ENCODE assay signal across 9 cellular contexts in the genomic region with DNA sequence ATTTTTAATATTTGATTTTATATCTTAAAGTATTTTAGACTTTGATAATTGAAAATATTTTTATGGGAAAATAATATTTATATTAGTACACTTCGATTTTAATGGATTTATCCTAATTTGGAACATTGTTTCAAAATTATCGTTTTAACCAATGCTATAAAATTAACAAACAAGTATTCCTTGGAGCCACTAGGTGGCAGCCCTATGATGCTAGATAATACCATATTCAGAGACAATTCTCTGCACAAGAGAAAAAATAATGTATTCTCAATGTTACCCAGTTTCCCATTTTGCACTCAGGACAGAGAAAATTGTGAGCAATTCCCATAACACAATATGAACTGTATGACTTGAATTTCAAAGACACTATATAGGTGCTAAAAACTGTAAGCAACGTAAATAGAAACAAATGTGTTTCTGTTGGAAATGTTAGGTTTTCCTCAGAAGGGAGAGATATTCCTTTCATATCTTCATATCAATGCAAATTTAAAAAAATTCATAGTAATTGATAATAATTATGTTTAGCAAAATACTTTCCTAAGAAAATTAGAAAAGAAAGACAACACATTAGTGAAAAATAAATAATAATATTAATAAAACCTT.
DNase-seq lines count a peak whose midpoint lies in the region; ATAC-seq, FAIRE-seq and TF ChIP-seq lines count a peak whose summit lies in the region.
"Had no signal": no experiment of that assay in that cellular context is flagged by ENCODE, and none has a peak within 500 bp of the region (broad histone marks: within the 10 kb centered on the region; RNA-seq: fewer than 3 reads in every experiment).

No MANE protein-coding gene starts in this region.

- intact Hi-C loops in Caco-2 (cut with micrococcal nuclease; ENCODE audit: unreplicated experiment), result loop anchor here (1.0 to 2.0 kb wide), 4 partner anchors 64 to 380 kb away; no protein-coding TSS in a partner anchor

- no peak overlapping the region for H3K27ac ChIP-seq in WERI-Rb-1

- H3K4me1 Mint-ChIP-seq in Caco-2 (ENCODE audit: low read depth, unreplicated experiment), result no peaks in the 10 kb centered on the region
- H3K4me1 Mint-ChIP-seq in natural killer cell treated with Interleukin-12 subunit alpha and Interleukin-12 subunit beta and Interleukin-15 and Interleukin-18, amount 100 ng/mL, for 72 hours (ENCODE audit: low read depth in 2 of 2), result no peaks in the 10 kb centered on the region
- H3K4me1 Mint-ChIP-seq: memory B cell had no signal

- H3K4me3 ChIP-seq in Caco-2 (ENCODE audit: low read depth, low read length) (no peak overlapping the region), WERI-Rb-1 (ENCODE audit: low read depth, low read length) (no peak overlapping the region)

- H3K4me3 Mint-ChIP-seq in Caco-2 (ENCODE audit: unreplicated experiment), result no peak overlapping the region
- no peak overlapping the region for H3K4me3 Mint-ChIP-seq in natural killer cell treated with Interleukin-12 subunit alpha and Interleukin-12 subunit beta and Interleukin-15 and Interleukin-18, amount 100 ng/mL, for 72 hours
- H3K4me3 Mint-ChIP-seq: memory B cell had no signal

- no peaks in the 10 kb centered on the region for H3K36me3 Mint-ChIP-seq in Caco-2 (ENCODE audit: insufficient read depth, unreplicated experiment)
- H3K36me3 Mint-ChIP-seq in natural killer cell treated with Interleukin-12 subunit alpha and Interleukin-12 subunit beta and Interleukin-15 and Interleukin-18, amount 100 ng/mL, for 72 hours, result no peaks in the 10 kb centered on the region
- H3K36me3 Mint-ChIP-seq: memory B cell had no signal

- peak; percentile 70 to 79 for TF ChIP-seq CTCF in Caco-2 (IDR thresholded peaks at IDR 0.05; ENCODE audit: insufficient read depth in 1 of 2, low read depth in 1 of 2, low read length in 1 of 2, severe bottlenecking in 1 of 2, unreplicated experiment in 1 of 2)
- 0 out of 2 replicates have a peak, but pooled peaks have one; percentile 14 for TF ChIP-seq CTCF in WERI-Rb-1 (IDR thresholded peaks at IDR 0.05; ENCODE audit: low read depth, low read length)

- no peak overlapping the region for H3K27ac Mint-ChIP-seq in Caco-2 (ENCODE audit: unreplicated experiment)
- no peak overlapping the region for H3K27ac Mint-ChIP-seq in natural killer cell treated with Interleukin-12 subunit alpha and Interleukin-12 subunit beta and Interleukin-15 and Interleukin-18, amount 100 ng/mL, for 72 hours
- H3K27ac Mint-ChIP-seq: memory B cell had no signal

- no TSS peak for BruUV-seq in Caco-2 (replicated peaks; lab: Mats Ljungman, UMichigan)

- POLR2A ChIA-PET in Caco-2 (lab: Charles Lee), result no interaction called here

- peak; percentile 67 for ATAC-seq in GM19468 (IDR thresholded peaks at IDR 0.05; ENCODE audit: extremely low read depth, unreplicated experiment)
- no peak for ATAC-seq in natural killer cell treated with Interleukin-12 subunit alpha and Interleukin-12 subunit beta and Interleukin-15 and Interleukin-18, amount 100 ng/mL, for 72 hours

- no peaks in the 10 kb centered on the region for H3K4me1 ChIP-seq in Caco-2

- H3K9me3 ChIP-seq in Caco-2 (no peaks in the 10 kb centered on the region), WERI-Rb-1 (ENCODE audit: severe bottlenecking) (no peaks in the 10 kb centered on the region)

- H3K27me3 Mint-ChIP-seq in Caco-2 (ENCODE audit: insufficient read depth, unreplicated experiment), result no peaks in the 10 kb centered on the region
- H3K27me3 Mint-ChIP-seq in natural killer cell treated with Interleukin-12 subunit alpha and Interleukin-12 subunit beta and Interleukin-15 and Interleukin-18, amount 100 ng/mL, for 72 hours, result no peaks in the 10 kb centered on the region
- H3K27me3 Mint-ChIP-seq: memory B cell had no signal

- H3K9me3 Mint-ChIP-seq in Caco-2 (ENCODE audit: unreplicated experiment), result no peaks in the 10 kb centered on the region
- no peaks in the 10 kb centered on the region for H3K9me3 Mint-ChIP-seq in natural killer cell treated with Interleukin-12 subunit alpha and Interleukin-12 subunit beta and Interleukin-15 and Interleukin-18, amount 100 ng/mL, for 72 hours
- H3K9me3 Mint-ChIP-seq: memory B cell had no signal

- peak in 1 of 2 experiments; percentile 15 for DNase-seq in Caco-2
- peak; percentile 80 for DNase-seq in NCI-H1694 treated with DMSO at 0.1 percent for 48 hours (lab: John Stamatoyannopoulos, UW)
- DNase-seq in WERI-Rb-1, result peak; percentile 17
- peak; percentile 15 for DNase-seq in iPS-NIHi7 (ENCODE audit: extremely low spot score)
- peak; percentile 45 for DNase-seq in urothelium cell line (ENCODE audit: low spot score)
- no peak for DNase-seq in stimulated activated CD8-positive, alpha-beta memory T cell treated with anti-CD3 and anti-CD28 coated beads, Interleukin-4, amount 100 ng/mL, for 48 hours
- no peak for DNase-seq in natural killer cell treated with Interleukin-12 subunit alpha and Interleukin-12 subunit beta and Interleukin-15 and Interleukin-18, amount 100 ng/mL, for 72 hours (ENCODE audit: low spot score)

- H3K36me3 ChIP-seq in Caco-2 (ENCODE audit: control insufficient read depth, insufficient read depth, low read length) (no peaks in the 10 kb centered on the region), WERI-Rb-1 (no peaks in the 10 kb centered on the region)

- FAIRE-seq in urothelium cell line (lab: Jason Lieb, UNC), result no peak

- CTCF ChIA-PET in Caco-2 (lab: Charles Lee), result no interaction called here

- H3K27me3 ChIP-seq in Caco-2 (replicated peaks; ENCODE audit: control insufficient read depth, insufficient read depth, low read length) (no peaks in the 10 kb centered on the region), WERI-Rb-1 (ENCODE audit: insufficient read depth, low read depth, severe bottlenecking) (no peaks in the 10 kb centered on the region)

Comparison
In these comparisons a context has a peak if more than half of its experiments do, and no peak if none do; other contexts are left out.
1. DNase-seq: peak in NCI-H1694 treated with DMSO at 0.1 percent for 48 hours (single experiment), WERI-Rb-1 (single experiment), iPS-NIHi7 (single experiment) and urothelium cell line (single experiment); none in stimulated activated CD8-positive, alpha-beta memory T cell treated with anti-CD3 and anti-CD28 coated beads, Interleukin-4, amount 100 ng/mL, for 48 hours (single experiment) and natural killer cell treated with Interleukin-12 subunit alpha and Interleukin-12 subunit beta and Interleukin-15 and Interleukin-18, amount 100 ng/mL, for 72 hours (single experiment).